34 cellular contexts compared by ENCODE assay signal in the genomic region with DNA sequence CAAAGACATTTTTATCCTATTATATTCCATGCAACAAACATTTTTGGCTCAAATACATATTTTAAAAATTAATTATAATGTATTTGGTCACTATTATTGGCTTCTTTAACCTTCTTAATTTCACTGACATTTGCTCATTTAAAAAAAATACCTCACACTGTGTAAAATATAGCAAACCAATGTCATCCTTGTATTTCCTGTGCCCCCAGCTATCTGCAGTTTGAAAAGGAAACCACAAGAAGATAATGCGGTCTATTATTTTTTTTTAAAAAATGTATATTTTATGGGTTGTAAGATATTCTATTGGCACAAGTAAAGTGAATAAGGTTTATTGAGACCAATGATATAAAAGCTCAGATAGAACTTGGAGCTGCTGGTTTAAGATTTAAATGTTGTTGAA.
"Had no signal": no experiment of that assay in that cellular context is flagged by ENCODE, and none has a peak within 500 bp of the region (broad histone marks: within the 10 kb centered on the region; RNA-seq: fewer than 3 reads in every experiment).

No MANE protein-coding gene starts in this region.

- H3K9me3 ChIP-seq: MG63 had no signal

- ATAC-seq: Right ventricle myocardium inferior had no signal

- DNase-seq: activated B cell treated with CpG ODN at 0.5 μM for 24 hours; activated CD4-positive, alpha-beta memory T cell treated with anti-CD3 and anti-CD28 coated beads for 36 hours; activated CD4-positive, alpha-beta T cell treated with anti-CD3 and anti-CD28 coated beads for 4 hours; activated CD4-positive, alpha-beta T cell treated with anti-CD3 and anti-CD28 coated beads, Interleukin-2, amount 50 U/mL, for 1 hour; activated CD4-positive, CD25-positive, alpha-beta regulatory T cell treated with anti-CD3 and anti-CD28 coated beads, Interleukin-2, amount 50 U/mL, for 72 hours; activated CD8-positive, alpha-beta memory T cell treated with anti-CD3 and anti-CD28 coated beads, Interleukin-2, amount 50 U/mL, for 48 hours; activated effector memory CD4-positive, alpha-beta T cell treated with Interleukin-2 at 50 U/mL for 16 hours; activated naive CD4-positive, alpha-beta T cell treated with anti-CD3 and anti-CD28 coated beads, Interleukin-2, amount 10 ng/mL, durations not matched to agents 7 days and 5 days; activated naive CD8-positive, alpha-beta T cell treated with anti-CD3 and anti-CD28 coated beads for 36 hours; activated T-cell treated with anti-CD3 and anti-CD28 coated beads, Interleukin-2, amount 50 U/mL, for 48 hours; amniotic stem cell; aorta; brain microvascular endothelial cell; central memory CD4-positive, alpha-beta T cell; MG63; NCI-H1048; NCI-H1436; NCI-H1694; NCI-H1930; NCI-H2081 treated with DMSO at 0.1 percent for 48 hours; NCI-H226; NCI-H446 treated with DMSO at 0.1 percent for 48 hours; NCI-H524; NCI-H69; NK-92 treated with Interleukin-12 subunit alpha and Interleukin-12 subunit beta, amount 100 ng/mL, for 24 hours; PC-9; SIG-M5; SW 1271; T-helper 1 cell; T-helper 2 cell; T-helper 9 cell had no signal

- H3K27ac ChIP-seq: brain microvascular endothelial cell, PC-9, RWPE1, VCaP had no signal

- H3K36me3 Mint-ChIP-seq: activated CD4-positive, alpha-beta memory T cell treated with anti-CD3 and anti-CD28 coated beads for 36 hours; activated naive CD4-positive, alpha-beta T cell treated with anti-CD3 and anti-CD28 coated beads, Interleukin-2, amount 10 ng/mL, durations not matched to agents 7 days and 5 days; activated naive CD8-positive, alpha-beta T cell treated with anti-CD3 and anti-CD28 coated beads for 36 hours had no signal

- H3K27me3 ChIP-seq: brain microvascular endothelial cell, MG63 had no signal

- H3K27ac Mint-ChIP-seq: activated B cell treated with CpG ODN at 0.5 μM for 24 hours; activated CD4-positive, alpha-beta memory T cell treated with anti-CD3 and anti-CD28 coated beads for 36 hours; activated naive CD4-positive, alpha-beta T cell treated with anti-CD3 and anti-CD28 coated beads, Interleukin-2, amount 10 ng/mL, durations not matched to agents 7 days and 5 days; activated naive CD8-positive, alpha-beta T cell treated with anti-CD3 and anti-CD28 coated beads for 36 hours had no signal

- H3K36me3 ChIP-seq: brain microvascular endothelial cell, MG63 had no signal

- H3K4me2 ChIP-seq: PC-9 had no signal

- H3K4me3 ChIP-seq: MG63, PC-9 had no signal
